In genomic region chr21:42830456-42831455, GRCh38 we compare ENCODE assay signal across 8 cellular contexts. TPM values are rescaled to one million over a fixed set of nuclear protein-coding genes. Genes with fewer than 3 reads are reported as not detected.
A peak's percentile ranks its signal among the peaks of the same experiment; 100 is the strongest.
DNase-seq lines count a peak whose midpoint lies in the region; ATAC-seq and TF ChIP-seq lines count a peak whose summit lies in the region.

No MANE protein-coding gene starts in this region.

- H3K4me2 ChIP-seq in KMS-11 = no peak overlapping the region

- no peaks in the 10 kb centered on the region for H4K20me1 ChIP-seq in KMS-11 (ENCODE audit: insufficient read depth)

- no peak overlapping the region for H3K27ac ChIP-seq in KMS-11

- ATAC-seq in activated naive CD4-positive, alpha-beta T cell treated with anti-CD3 and anti-CD28 coated beads, Interleukin-2, amount 50 U/mL, for 72 hours = no peak
- ATAC-seq in natural killer cell treated with Interleukin-12 subunit alpha and Interleukin-12 subunit beta and Interleukin-15 and Interleukin-18, amount 100 ng/mL, for 72 hours = peak; percentile 26 to 55
- ATAC-seq in HG02884 (IDR thresholded peaks at IDR 0.05; ENCODE audit: unreplicated experiment) = no peak

- peaks cover 19% of the 10 kb centered on the region for H3K4me1 ChIP-seq in KMS-11 (ENCODE audit: low read depth, poor library complexity, severe bottlenecking)

- H3K36me3 Mint-ChIP-seq in activated naive CD4-positive, alpha-beta T cell treated with anti-CD3 and anti-CD28 coated beads, Interleukin-2, amount 50 U/mL, for 72 hours = no peaks in the 10 kb centered on the region
- H3K36me3 Mint-ChIP-seq in natural killer cell treated with Interleukin-12 subunit alpha and Interleukin-12 subunit beta and Interleukin-15 and Interleukin-18, amount 100 ng/mL, for 72 hours = no peaks in the 10 kb centered on the region

- H3K9ac ChIP-seq in KMS-11 = no peak overlapping the region

- H3K27me3 Mint-ChIP-seq in natural killer cell treated with Interleukin-12 subunit alpha and Interleukin-12 subunit beta and Interleukin-15 and Interleukin-18, amount 100 ng/mL, for 72 hours = peaks cover 33 to 35% of the 10 kb centered on the region in 2 donors

- H3K27ac Mint-ChIP-seq in activated naive CD4-positive, alpha-beta T cell treated with anti-CD3 and anti-CD28 coated beads, Interleukin-2, amount 50 U/mL, for 72 hours = peak overlapping the region; percentile 59 to 88
- H3K27ac Mint-ChIP-seq in natural killer cell treated with Interleukin-12 subunit alpha and Interleukin-12 subunit beta and Interleukin-15 and Interleukin-18, amount 100 ng/mL, for 72 hours = no peak overlapping the region

- no peaks in the 10 kb centered on the region for H3K36me3 ChIP-seq in KMS-11 (ENCODE audit: insufficient read depth)

- no peak overlapping the region for H3K4me3 ChIP-seq in KMS-11 (IDR thresholded peaks at IDR 0.05; ENCODE audit: insufficient read depth, low read depth, low read length)

- no peak overlapping the region for H2AFZ ChIP-seq in KMS-11 (ENCODE audit: low read depth)

- DNase-seq in NCI-H82 (lab: John Stamatoyannopoulos, UW) = peak; percentile 49
- DNase-seq in NCI-H82 treated with DMSO at 0.1 percent for 48 hours (lab: John Stamatoyannopoulos, UW; ENCODE audit: unreplicated experiment) = no peak
- peak in 1 of 2 donors; percentile 43 for DNase-seq in activated naive CD4-positive, alpha-beta T cell treated with anti-CD3 and anti-CD28 coated beads, Interleukin-2, amount 50 U/mL, for 72 hours (ENCODE audit: low spot score in 2 of 2)
- no peak for DNase-seq in natural killer cell treated with Interleukin-12 subunit alpha and Interleukin-12 subunit beta and Interleukin-15 and Interleukin-18, amount 100 ng/mL, for 72 hours (ENCODE audit: low spot score)
- no peak for DNase-seq in inferior parietal cortex (ENCODE audit: extremely low spot score)
- DNase-seq in DMS114 treated with DMSO at 0.1 percent for 48 hours (lab: John Stamatoyannopoulos, UW; ENCODE audit: unreplicated experiment) = no peak

- peak; percentile 36; the same call in 1 of the 2 replicates for TF ChIP-seq CTCF in KMS-11 (conservative IDR thresholded peaks at IDR 0.05; ENCODE audit: low read depth, low read length)

- no peaks in the 10 kb centered on the region for H3K27me3 ChIP-seq in KMS-11 (ENCODE audit: insufficient read depth, low read depth)

- no peaks in the 10 kb centered on the region for H3K9me3 Mint-ChIP-seq in activated naive CD4-positive, alpha-beta T cell treated with anti-CD3 and anti-CD28 coated beads, Interleukin-2, amount 50 U/mL, for 72 hours
- no peaks in the 10 kb centered on the region for H3K9me3 Mint-ChIP-seq in natural killer cell treated with Interleukin-12 subunit alpha and Interleukin-12 subunit beta and Interleukin-15 and Interleukin-18, amount 100 ng/mL, for 72 hours

- no peak overlapping the region for H3K4me3 Mint-ChIP-seq in natural killer cell treated with Interleukin-12 subunit alpha and Interleukin-12 subunit beta and Interleukin-15 and Interleukin-18, amount 100 ng/mL, for 72 hours

- peaks cover 22% of the 10 kb centered on the region in 2 donors for H3K4me1 Mint-ChIP-seq in natural killer cell treated with Interleukin-12 subunit alpha and Interleukin-12 subunit beta and Interleukin-15 and Interleukin-18, amount 100 ng/mL, for 72 hours (ENCODE audit: low read depth in 2 of 2)

- H3K79me2 ChIP-seq in KMS-11 (ENCODE audit: insufficient read depth, low read depth) = no peaks in the 10 kb centered on the region

RNA-seq across cellular contexts. Expression of gene WDR4, which starts 48.6 kb away (rescaled TPM):
- 10 to 100 TPM; 25.6 to 38.7 TPM for total RNA-seq in activated naive CD4-positive, alpha-beta T cell treated with anti-CD3 and anti-CD28 coated beads, Interleukin-2, amount 50 U/mL, for 72 hours
- total RNA-seq in natural killer cell treated with Interleukin-12 subunit alpha and Interleukin-12 subunit beta and Interleukin-15 and Interleukin-18, amount 100 ng/mL, for 72 hours = 100 to 1,000 TPM in 1 of 2 donors, 10 to 100 TPM in 1; 28.5 to 112 TPM

Comparison
In these comparisons a context has a peak if more than half of its experiments do, and no peak if none do; other contexts are left out.
1. ATAC-seq: peak in natural killer cell treated with Interleukin-12 subunit alpha and Interleukin-12 subunit beta and Interleukin-15 and Interleukin-18, amount 100 ng/mL, for 72 hours (2 of 2); none in activated naive CD4-positive, alpha-beta T cell treated with anti-CD3 and anti-CD28 coated beads, Interleukin-2, amount 50 U/mL, for 72 hours (0 of 2) and HG02884 (single experiment).
2. H3K27ac Mint-ChIP-seq: peak in activated naive CD4-positive, alpha-beta T cell treated with anti-CD3 and anti-CD28 coated beads, Interleukin-2, amount 50 U/mL, for 72 hours (2 of 2); none in natural killer cell treated with Interleukin-12 subunit alpha and Interleukin-12 subunit beta and Interleukin-15 and Interleukin-18, amount 100 ng/mL, for 72 hours (0 of 2).